2 cellular contexts compared by ENCODE assay signal in the genomic region with DNA sequence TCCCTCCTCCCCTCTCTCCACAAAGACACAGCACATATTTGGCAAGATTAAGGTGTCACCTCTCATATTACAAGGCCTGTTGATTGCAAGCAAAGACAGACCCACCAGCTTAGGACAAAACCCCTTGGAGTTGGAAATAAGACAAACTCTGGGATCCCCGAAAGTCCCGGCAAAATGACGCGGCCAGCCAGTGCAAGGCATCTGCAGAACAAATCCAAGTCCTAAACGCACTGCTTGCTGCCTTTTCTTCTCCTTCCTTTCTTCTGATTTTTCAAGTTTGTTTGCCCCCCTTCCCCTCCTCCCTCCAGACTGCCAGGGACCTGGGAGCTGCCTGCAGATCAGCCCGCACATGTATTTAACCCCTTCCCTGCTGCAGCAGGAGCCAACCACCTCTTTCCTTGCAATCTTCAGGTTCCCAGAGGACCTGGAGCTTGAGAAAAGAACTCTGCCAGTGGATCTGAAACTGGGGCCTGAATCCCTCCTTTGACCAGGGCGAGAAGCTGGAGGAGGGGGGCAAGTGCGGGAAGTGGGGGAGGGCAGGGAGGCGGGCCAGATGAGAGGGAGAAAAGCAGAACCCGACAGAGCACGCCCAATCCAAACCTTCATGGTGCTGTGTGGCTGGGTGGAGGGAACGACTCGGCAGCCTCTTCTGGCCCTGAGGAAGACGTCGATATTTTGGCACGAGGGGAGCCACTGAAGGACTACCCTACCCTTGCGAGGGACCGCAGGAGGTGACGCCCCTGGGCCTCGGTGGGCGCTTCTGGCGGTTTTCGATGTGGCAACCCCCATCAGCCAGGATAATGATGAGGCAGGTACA.
TF ChIP-seq lines count a peak whose summit lies in the region.

No MANE protein-coding gene starts in this region.

TF ChIP-seq in SK-N-SH, 30 proteins besides CTCF, POLR2A, EP300 and RAD21 (continued from another document):
- no peak for TF ChIP-seq USF2 (IDR thresholded peaks at IDR 0.05; ENCODE audit: borderline replicate concordance, low read depth, low read length)

TF ChIP-seq in SK-N-SH treated with all-trans-retinoic acid at 6 μM for 48 hours, 23 proteins besides CTCF, POLR2A, EP300 and RAD21 (continued from another document):
- TF ChIP-seq TOX (CRISPR knock-in tag; IDR thresholded peaks at IDR 0.05; ENCODE audit: borderline replicate concordance) (no peak), ISL1 (CRISPR knock-in tag; IDR thresholded peaks at IDR 0.05) (no peak)
